14 cellular contexts compared by ENCODE assay signal in genomic region chr18:45167109-45167551, GRCh38.
A peak's percentile ranks its signal among the peaks of the same experiment; 100 is the strongest.
DNase-seq lines count a peak whose midpoint lies in the region; ATAC-seq and TF ChIP-seq lines count a peak whose summit lies in the region.
"Had no signal": no experiment of that assay in that cellular context is flagged by ENCODE, and none has a peak within 500 bp of the region (broad histone marks: within the 10 kb centered on the region; RNA-seq: fewer than 3 reads in every experiment).

No MANE protein-coding gene starts in this region.

- H3K27ac Mint-ChIP-seq in T-helper 17 cell = no peak overlapping the region

- H3K27me3 Mint-ChIP-seq in T-helper 17 cell = peaks cover 16% of the 10 kb centered on the region

- H3K9me3 ChIP-seq in T-helper 17 cell (ENCODE audit: control insufficient read depth, low read length, poor library complexity, severe bottlenecking) = no peaks in the 10 kb centered on the region
- H3K9me3 ChIP-seq: right lobe of liver, testis had no signal

- DNase-seq in GM10266 (ENCODE audit: extremely low spot score) = peak; percentile 4
- peak; percentile 61 for DNase-seq in HT1080 (ENCODE audit: low read depth)
- DNase-seq in brain microvascular endothelial cell = peak; percentile 72
- DNase-seq in skeletal muscle cell (ENCODE audit: low read depth) = peak; percentile 56
- DNase-seq in MV-4-11 (lab: John Stamatoyannopoulos, UW) = no peak
- DNase-seq in Kasumi-1 (lab: John Stamatoyannopoulos, UW) = no peak
- no peak for DNase-seq in T-helper 17 cell
- DNase-seq: left cardiac atrium, right lobe of liver, testis, WERI-Rb-1 had no signal

- peak overlapping the region; percentile 90 for H3K27ac ChIP-seq in brain microvascular endothelial cell
- H3K27ac ChIP-seq: dorsolateral prefrontal cortex, right lobe of liver, testis, WERI-Rb-1 had no signal

- no peak for ATAC-seq in T-helper 17 cell
- no peak for ATAC-seq in GM19328 (IDR thresholded peaks at IDR 0.05; ENCODE audit: unreplicated experiment)
- ATAC-seq: left cardiac atrium had no signal

- H3K36me3 ChIP-seq in brain microvascular endothelial cell (replicated peaks) = no peaks in the 10 kb centered on the region
- H3K36me3 ChIP-seq: right lobe of liver, WERI-Rb-1 had no signal

- H3K4me1 Mint-ChIP-seq in T-helper 17 cell = no peaks in the 10 kb centered on the region

- no peaks in the 10 kb centered on the region for H3K27me3 ChIP-seq in brain microvascular endothelial cell (replicated peaks)
- H3K27me3 ChIP-seq: dorsolateral prefrontal cortex, right lobe of liver, testis had no signal

- in situ Hi-C loops in brain microvascular endothelial cell (cut with HindIII; ENCODE audit: low pct_ligation_motif_present, low sequenced_read_pairs) = no loop called here

- H3K4me3 Mint-ChIP-seq in T-helper 17 cell = no peak overlapping the region
- H3K4me3 Mint-ChIP-seq: nephron had no signal

- no peak for TF ChIP-seq CTCF in GM10266 (IDR thresholded peaks at IDR 0.05; ENCODE audit: control insufficient read depth, insufficient read depth, low read depth, missing control alignments)
- TF ChIP-seq CTCF in brain microvascular endothelial cell (IDR thresholded peaks at IDR 0.05; ENCODE audit: low read depth, low read length, missing control alignments) = no peak

- H3K4me3 ChIP-seq in brain microvascular endothelial cell (ENCODE audit: low read depth, low read length) = no peak overlapping the region
- H3K4me3 ChIP-seq in skeletal muscle cell (ENCODE audit: low read depth, low read length) = no peak overlapping the region
- H3K4me3 ChIP-seq: dorsolateral prefrontal cortex, right lobe of liver, testis had no signal

- H3K36me3 Mint-ChIP-seq in T-helper 17 cell (ENCODE audit: low read depth) = no peaks in the 10 kb centered on the region

Comparison
In these comparisons a context has a peak if more than half of its experiments do, and no peak if none do; other contexts are left out.
1. DNase-seq: peak in GM10266 (single experiment), HT1080 (single experiment), brain microvascular endothelial cell (single experiment) and skeletal muscle cell (single experiment); none in MV-4-11 (single experiment), Kasumi-1 (0 of 2) and T-helper 17 cell (0 of 3).